10 cellular contexts compared by ENCODE assay signal in genomic region chr9:135701067-135701967, GRCh38. TPM values are rescaled to one million over a fixed set of nuclear protein-coding genes. Genes with fewer than 3 reads are reported as not detected.
DNase-seq lines count a peak whose midpoint lies in the region; ATAC-seq and TF ChIP-seq lines count a peak whose summit lies in the region.
"Had no signal": no experiment of that assay in that cellular context is flagged by ENCODE, and none has a peak within 500 bp of the region (broad histone marks: within the 10 kb centered on the region; RNA-seq: fewer than 3 reads in every experiment).

No MANE protein-coding gene starts in this region.

- intact Hi-C loops in psoas muscle (cut with DNase I), result loop anchor here in 1 of 2 donors (5.0 to 10.0 kb wide), 2 partner anchors 263 to 421 kb away; partner anchors contain the start of gene UBAC1

- H3K36me3 ChIP-seq in MG63, result no peaks in the 10 kb centered on the region
- H3K36me3 ChIP-seq in brain microvascular endothelial cell (replicated peaks), result no peaks in the 10 kb centered on the region
- no peaks in the 10 kb centered on the region for H3K36me3 ChIP-seq in psoas muscle (ENCODE audit: insufficient read depth in 1 of 2, low read depth in 1 of 2)

- no peak for TF ChIP-seq CTCF in GM10266 (IDR thresholded peaks at IDR 0.05; ENCODE audit: control insufficient read depth, insufficient read depth, low read depth, missing control alignments)
- no peak for TF ChIP-seq CTCF in brain microvascular endothelial cell (IDR thresholded peaks at IDR 0.05; ENCODE audit: low read depth, low read length, missing control alignments)
- TF ChIP-seq CTCF in psoas muscle (IDR thresholded peaks at IDR 0.05), result no peak

- ATAC-seq in psoas muscle, result no peak
- no peak for ATAC-seq in HG03521 (IDR thresholded peaks at IDR 0.05; ENCODE audit: unreplicated experiment)
- ATAC-seq in HG03139 (IDR thresholded peaks at IDR 0.05; ENCODE audit: unreplicated experiment), result no peak
- ATAC-seq in GM18909 (IDR thresholded peaks at IDR 0.05; ENCODE audit: poor library complexity, unreplicated experiment), result no peak

- H3K4me3 ChIP-seq in MG63, result peak overlapping the region; percentile 26; the same call in 1 of the 2 replicates
- H3K4me3 ChIP-seq in brain microvascular endothelial cell (ENCODE audit: low read depth, low read length), result peak overlapping the region; percentile 9
- peak overlapping the region; percentile 50 for H3K4me3 ChIP-seq in psoas muscle

- peaks cover 6% of the 10 kb centered on the region for H3K4me1 ChIP-seq in psoas muscle

- DNase-seq in GM10266 (ENCODE audit: extremely low spot score), result peak; percentile 63
- DNase-seq in MG63, result no peak
- DNase-seq in brain microvascular endothelial cell, result no peak
- DNase-seq in psoas muscle, result no peak
- no peak for DNase-seq in NCI-H2196 treated with DMSO at 0.1 percent for 48 hours (lab: John Stamatoyannopoulos, UW; ENCODE audit: unreplicated experiment)

- no peaks in the 10 kb centered on the region for H3K9me3 ChIP-seq in MG63
- no peaks in the 10 kb centered on the region for H3K9me3 ChIP-seq in psoas muscle

- in situ Hi-C loops in brain microvascular endothelial cell (cut with HindIII; ENCODE audit: low pct_ligation_motif_present, low sequenced_read_pairs), result no loop called here

- H3K27me3 ChIP-seq in MG63, result no peaks in the 10 kb centered on the region
- H3K27me3 ChIP-seq in brain microvascular endothelial cell (replicated peaks), result peaks cover 3% of the 10 kb centered on the region
- H3K27me3 ChIP-seq in psoas muscle (ENCODE audit: insufficient read depth in 3 of 3, low read length in 2 of 3), result peaks cover 0 to 11% (median 4%) of the 10 kb centered on the region in 3 donors

- WGBS in psoas muscle, 3 donors, result 26 to 33% (median 31%) methylated on average over 29 to 40 of the region's 40 CpGs

- H3K27ac ChIP-seq in brain microvascular endothelial cell (no peak overlapping the region), psoas muscle (no peak overlapping the region)

RNA-seq across cellular contexts. Expression of gene KCNT1, which starts 0.7 kb away (rescaled TPM):
- not detected in 2 replicates for total RNA-seq in MG63 (2014; rRNA removed; shearing (Covaris generic); ENCODE audit: low replicate concordance)
- total RNA-seq in psoas muscle, result 10 to 100 TPM; 10.3 to 15.0 (median 12.4) TPM
- 1 to 10 TPM; 1.1 to 3.1 (median 1.6) TPM for polyA plus RNA-seq in psoas muscle
- total RNA-seq: activated B cell treated with CpG ODN at 0.5 μM for 24 hours, OCI-LY7 had no signal

RNA-seq across cellular contexts. Expression of gene SOHLH1, which starts 2.0 kb away (rescaled TPM):
- total RNA-seq in MG63 (2014; rRNA removed; shearing (Covaris generic); ENCODE audit: low replicate concordance), result not detected in 2 replicates
- total RNA-seq in psoas muscle, result not detected
- polyA plus RNA-seq in psoas muscle, result not detected
- total RNA-seq: activated B cell treated with CpG ODN at 0.5 μM for 24 hours, OCI-LY7 had no signal

RNA-seq across cellular contexts. Expression of gene LCN9, which starts 38.2 kb away (rescaled TPM):
- total RNA-seq in MG63 (2014; rRNA removed; shearing (Covaris generic); ENCODE audit: low replicate concordance), result not detected in 2 replicates
- total RNA-seq in psoas muscle, result not detected
- not detected for polyA plus RNA-seq in psoas muscle
- total RNA-seq: activated B cell treated with CpG ODN at 0.5 μM for 24 hours, OCI-LY7 had no signal

Comparison
In these comparisons a context has a peak if more than half of its experiments do, and no peak if none do; other contexts are left out.
1. RNA of gene KCNT1, which starts 0.7 kb away (total RNA-seq): 10.3 to 15.0 TPM in psoas muscle; not detected in MG63; every median in the first group is over 10 times any median in the second.
2. Peak in every context shown above with its lines, with median percentiles within 50 percentile points of each other: H3K4me3 ChIP-seq.